ENCODE assay signal across 17 cellular contexts in the genomic region with DNA sequence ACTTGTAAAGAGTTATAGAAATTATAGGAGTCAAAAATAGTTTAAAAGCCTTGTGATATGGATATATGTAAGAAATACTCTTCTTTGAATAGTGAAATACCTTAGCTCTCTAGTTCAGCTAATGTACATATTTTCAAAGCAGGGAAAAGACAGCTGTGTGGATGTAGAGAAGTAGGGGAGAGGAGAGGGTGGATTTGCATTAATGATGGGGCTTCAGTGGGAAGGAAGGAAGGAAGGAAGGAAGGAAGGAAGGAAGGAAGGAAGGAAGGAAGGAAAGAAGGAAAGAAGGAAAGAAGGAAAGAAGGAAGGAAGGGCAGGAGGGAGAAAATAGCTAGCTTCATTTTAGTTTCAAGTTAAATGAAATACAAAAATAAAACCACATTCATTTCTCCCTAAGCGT.
DNase-seq lines count a peak whose midpoint lies in the region; ATAC-seq and TF ChIP-seq lines count a peak whose summit lies in the region.
"Had no signal": no experiment of that assay in that cellular context is flagged by ENCODE, and none has a peak within 500 bp of the region (broad histone marks: within the 10 kb centered on the region; RNA-seq: fewer than 3 reads in every experiment).

No MANE protein-coding gene starts in this region.

- H3K4me3 ChIP-seq in transverse colon, result no peak overlapping the region
- H3K4me3 ChIP-seq in HAP-1, result no peak overlapping the region
- H3K4me3 ChIP-seq: upper lobe of right lung had no signal

- DNase-seq in activated CD8-positive, alpha-beta memory T cell treated with anti-CD3 and anti-CD28 coated beads, Interleukin-2, amount 10 ng/mL, durations not matched to agents 7 days and 5 days, result no peak
- DNase-seq in activated CD8-positive, alpha-beta memory T cell treated with anti-CD3 and anti-CD28 coated beads, Interleukin-2, amount 50 U/mL, for 4 hours, result no peak
- DNase-seq in naive B cell (no peak), transverse colon (no peak), NCI-H2029 treated with DMSO at 0.1 percent for 48 hours (lab: John Stamatoyannopoulos, UW) (no peak), HAP-1 (ENCODE audit: low spot score in 2 of 2) (no peak)
- DNase-seq: activated CD4-positive, alpha-beta T cell treated with anti-CD3 and anti-CD28 coated beads, Interleukin-2, amount 10 ng/mL, durations not matched to agents 24 days and 14 days; activated T-cell treated with anti-CD3 and anti-CD28 coated beads, Interleukin-2, amount 50 U/mL, for 4 hours; effector CD8-positive, alpha-beta T cell; NCI-H1436 treated with DMSO at 0.1 percent for 48 hours; NCI-H446 treated with DMSO at 0.1 percent for 48 hours; occipital lobe; stimulated activated CD8-positive, alpha-beta memory T cell treated with anti-CD3 and anti-CD28 coated beads, Interleukin-4, amount 100 ng/mL, for 48 hours; upper lobe of right lung had no signal

- no peak for TF ChIP-seq CTCF in transverse colon (IDR thresholded peaks at IDR 0.05)

- H3K36me3 ChIP-seq in transverse colon (no peaks in the 10 kb centered on the region), HAP-1 (replicated peaks) (no peaks in the 10 kb centered on the region)
- H3K36me3 ChIP-seq: upper lobe of right lung had no signal

- H3K4me3 Mint-ChIP-seq in activated CD8-positive, alpha-beta memory T cell treated with anti-CD3 and anti-CD28 coated beads, Interleukin-2, amount 10 ng/mL, durations not matched to agents 7 days and 5 days, result no peak overlapping the region
- no peak overlapping the region for H3K4me3 Mint-ChIP-seq in activated T-helper 17 cell treated with anti-CD3 and anti-CD28 coated beads, Interleukin-2, amount 50 U/mL, for 72 hours
- H3K4me3 Mint-ChIP-seq in naive B cell, result no peak overlapping the region
- H3K4me3 Mint-ChIP-seq: activated CD4-positive, alpha-beta T cell treated with anti-CD3 and anti-CD28 coated beads, Interleukin-2, amount 10 ng/mL, durations not matched to agents 24 days and 14 days; activated T-cell treated with anti-CD3 and anti-CD28 coated beads, Interleukin-2, amount 50 U/mL, for 4 hours had no signal

- H3K9me3 ChIP-seq in transverse colon (no peaks in the 10 kb centered on the region), HAP-1 (no peaks in the 10 kb centered on the region)
- H3K9me3 ChIP-seq: upper lobe of right lung had no signal

- intact Hi-C loops in transverse colon (cut with DNase I; ENCODE audit: low total_unique reads), result no loop called here

- H3K36me3 Mint-ChIP-seq in activated CD8-positive, alpha-beta memory T cell treated with anti-CD3 and anti-CD28 coated beads, Interleukin-2, amount 10 ng/mL, durations not matched to agents 7 days and 5 days, result no peaks in the 10 kb centered on the region
- H3K36me3 Mint-ChIP-seq in activated T-helper 17 cell treated with anti-CD3 and anti-CD28 coated beads, Interleukin-2, amount 50 U/mL, for 72 hours (ENCODE audit: low read depth), result no peaks in the 10 kb centered on the region
- H3K36me3 Mint-ChIP-seq in naive B cell, result no peaks in the 10 kb centered on the region

- CTCF ChIA-PET in activated CD8-positive, alpha-beta memory T cell treated with anti-CD3 and anti-CD28 coated beads, Interleukin-2, amount 10 ng/mL, durations not matched to agents 7 days and 5 days (lab: Charles Lee), result interaction anchor here (1.0 to 1.6 kb wide), 2 partner anchors 54 to 96 kb away, joined by 4 read pairs; no protein-coding TSS in a partner anchor

- H3K4me1 Mint-ChIP-seq in activated CD8-positive, alpha-beta memory T cell treated with anti-CD3 and anti-CD28 coated beads, Interleukin-2, amount 10 ng/mL, durations not matched to agents 7 days and 5 days, result peaks cover 38% of the 10 kb centered on the region
- peaks cover 36% of the 10 kb centered on the region for H3K4me1 Mint-ChIP-seq in activated T-helper 17 cell treated with anti-CD3 and anti-CD28 coated beads, Interleukin-2, amount 50 U/mL, for 72 hours
- peaks cover 28 to 54% (median 45%) of the 10 kb centered on the region in 3 donors for H3K4me1 Mint-ChIP-seq in naive B cell

- H3K27me3 Mint-ChIP-seq in activated CD8-positive, alpha-beta memory T cell treated with anti-CD3 and anti-CD28 coated beads, Interleukin-2, amount 10 ng/mL, durations not matched to agents 7 days and 5 days, result no peaks in the 10 kb centered on the region
- no peaks in the 10 kb centered on the region for H3K27me3 Mint-ChIP-seq in activated T-helper 17 cell treated with anti-CD3 and anti-CD28 coated beads, Interleukin-2, amount 50 U/mL, for 72 hours
- peaks cover 40 to 46% (median 46%) of the 10 kb centered on the region in 3 donors for H3K27me3 Mint-ChIP-seq in naive B cell

- H3K27ac Mint-ChIP-seq in activated CD8-positive, alpha-beta memory T cell treated with anti-CD3 and anti-CD28 coated beads, Interleukin-2, amount 10 ng/mL, durations not matched to agents 7 days and 5 days, result peak overlapping the region; percentile 27
- H3K27ac Mint-ChIP-seq in activated T-helper 17 cell treated with anti-CD3 and anti-CD28 coated beads, Interleukin-2, amount 50 U/mL, for 72 hours, result peak overlapping the region; percentile 35
- peak overlapping the region in 5 of 6 donors; percentile 32 to 93 (median 79) for H3K27ac Mint-ChIP-seq in naive B cell
- H3K27ac Mint-ChIP-seq: activated CD4-positive, alpha-beta T cell treated with anti-CD3 and anti-CD28 coated beads, Interleukin-2, amount 10 ng/mL, durations not matched to agents 24 days and 14 days had no signal

- H3K27ac ChIP-seq in transverse colon, result peak overlapping the region; percentile 35 to 48 (median 36)
- H3K27ac ChIP-seq: upper lobe of right lung had no signal

- TF ChIP-seq POLR2A in transverse colon (IDR thresholded peaks at IDR 0.05), result no peak

- no peak for TF ChIP-seq EP300 in transverse colon (IDR thresholded peaks at IDR 0.05; ENCODE audit: low read depth)

- peaks cover 0 to 27% (median 5%) of the 10 kb centered on the region in 4 donors for H3K4me1 ChIP-seq in transverse colon
- peaks cover 18% of the 10 kb centered on the region for H3K4me1 ChIP-seq in HAP-1
- H3K4me1 ChIP-seq: upper lobe of right lung had no signal

- in situ Hi-C loops in transverse colon (cut with MboI; ENCODE audit: low pct_ligation_motif_present in 1 of 4, low pct_unique_long_range_greater_than_20kb in 1 of 4, low sequenced_read_pairs in 3 of 4) (no loop called here), HAP-1 (cut with MboI; ENCODE audit: low sequenced_read_pairs) (no loop called here)

- H3K27me3 ChIP-seq in transverse colon, result no peaks in the 10 kb centered on the region
- H3K27me3 ChIP-seq in HAP-1 (ENCODE audit: low read depth), result no peaks in the 10 kb centered on the region
- H3K27me3 ChIP-seq: upper lobe of right lung had no signal

- ATAC-seq in activated CD8-positive, alpha-beta memory T cell treated with anti-CD3 and anti-CD28 coated beads, Interleukin-2, amount 10 ng/mL, durations not matched to agents 7 days and 5 days, result no peak
- ATAC-seq in activated T-helper 17 cell treated with anti-CD3 and anti-CD28 coated beads, Interleukin-2, amount 50 U/mL, for 72 hours (replicated peaks), result no peak
- ATAC-seq in naive B cell (ENCODE audit: low read depth in 2 of 2), result no peak
- ATAC-seq in GM18907 (IDR thresholded peaks at IDR 0.05; ENCODE audit: unreplicated experiment), result no peak
- ATAC-seq: activated T-cell treated with anti-CD3 and anti-CD28 coated beads, Interleukin-2, amount 50 U/mL, for 4 hours; left colon had no signal

- H3K9me3 Mint-ChIP-seq in activated CD8-positive, alpha-beta memory T cell treated with anti-CD3 and anti-CD28 coated beads, Interleukin-2, amount 10 ng/mL, durations not matched to agents 7 days and 5 days (ENCODE audit: low read depth), result no peaks in the 10 kb centered on the region
- no peaks in the 10 kb centered on the region for H3K9me3 Mint-ChIP-seq in activated T-helper 17 cell treated with anti-CD3 and anti-CD28 coated beads, Interleukin-2, amount 50 U/mL, for 72 hours
- peaks cover 0 to 2% (median 0%) of the 10 kb centered on the region in 7 donors for H3K9me3 Mint-ChIP-seq in naive B cell
- H3K9me3 Mint-ChIP-seq: activated CD4-positive, alpha-beta T cell treated with anti-CD3 and anti-CD28 coated beads, Interleukin-2, amount 10 ng/mL, durations not matched to agents 24 days and 14 days; activated T-cell treated with anti-CD3 and anti-CD28 coated beads, Interleukin-2, amount 50 U/mL, for 4 hours had no signal

- 83 to 95% methylated on average over 1 of the region's 1 CpG for WGBS in transverse colon (ENCODE audit: low coverage in 1 of 2), 2 donors

Comparison
In these comparisons a context has a peak if more than half of its experiments do, and no peak if none do; other contexts are left out.
1. H3K27ac Mint-ChIP-seq: peak in every context shown above with its lines; median percentile 79 in naive B cell; 35 in activated T-helper 17 cell treated with anti-CD3 and anti-CD28 coated beads, Interleukin-2, amount 50 U/mL, for 72 hours; 27 in activated CD8-positive, alpha-beta memory T cell treated with anti-CD3 and anti-CD28 coated beads, Interleukin-2, amount 10 ng/mL, durations not matched to agents 7 days and 5 days.